Comparison of ENCODE assay signal across 12 cellular contexts in the genomic region with DNA sequence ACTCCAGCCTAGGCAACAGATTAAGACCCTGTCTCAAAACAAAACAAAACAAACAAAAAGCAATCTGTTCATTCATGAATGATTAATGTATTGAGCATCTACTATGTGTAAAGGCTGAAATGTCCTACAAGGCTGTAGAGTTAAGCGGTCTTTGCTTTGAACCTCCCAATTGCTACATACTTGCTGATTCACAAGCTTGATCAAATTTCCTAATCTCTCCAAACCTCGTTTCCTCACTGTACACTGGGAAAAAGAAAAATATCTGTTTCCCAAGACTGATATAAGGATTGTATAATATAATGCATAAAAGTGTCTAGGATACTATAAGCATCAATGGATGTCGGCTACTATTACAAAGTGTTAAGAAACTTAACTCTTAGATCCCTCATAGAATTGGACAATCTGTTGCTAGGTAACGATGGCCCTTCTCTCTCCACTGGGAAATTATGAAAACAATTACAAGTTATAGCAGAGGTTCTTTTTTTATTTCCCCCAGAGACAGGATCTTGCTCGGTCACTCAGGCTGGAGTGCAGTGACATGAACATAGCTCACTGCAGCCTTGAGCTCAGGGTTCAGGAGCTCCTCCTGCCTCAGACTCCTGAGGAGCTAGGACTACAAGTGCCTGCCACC. TPM values are rescaled to one million over a fixed set of nuclear protein-coding genes. Genes with fewer than 3 reads are reported as not detected.
DNase-seq lines count a peak whose midpoint lies in the region; ATAC-seq and TF ChIP-seq lines count a peak whose summit lies in the region.
"Had no signal": no experiment of that assay in that cellular context is flagged by ENCODE, and none has a peak within 500 bp of the region (broad histone marks: within the 10 kb centered on the region; RNA-seq: fewer than 3 reads in every experiment).

No MANE protein-coding gene starts in this region.

- H2BK12ac ChIP-seq in mesenchymal stem cell (ENCODE audit: low read length in 2 of 2) = no peak overlapping the region

- H3K23ac ChIP-seq in IMR-90 (ENCODE audit: low read depth, low read length) = no peak overlapping the region
- no peak overlapping the region for H3K23ac ChIP-seq in mesenchymal stem cell (ENCODE audit: low read length in 2 of 2)

- peak overlapping the region; percentile 59 for H3K27ac Mint-ChIP-seq in chondrocyte (ENCODE audit: unreplicated experiment)
- H3K27ac Mint-ChIP-seq: activated naive CD8-positive, alpha-beta T cell treated with anti-CD3 and anti-CD28 coated beads for 36 hours had no signal

- TF ChIP-seq RAD21 in IMR-90 (IDR thresholded peaks at IDR 0.05; ENCODE audit: low read length) = no peak

- H3K4me3 ChIP-seq in ACC112 (ENCODE audit: low read depth, low read length) (no peak overlapping the region), IMR-90 (ENCODE audit: insufficient read depth, low read depth, low read length) (no peak overlapping the region), mesenchymal stem cell (ENCODE audit: insufficient read depth in 1 of 2, low read depth in 1 of 2, low read length in 2 of 2) (no peak overlapping the region)

- H4K91ac ChIP-seq in IMR-90 (ENCODE audit: insufficient read depth, low read depth, low read length) = no peak overlapping the region
- H4K91ac ChIP-seq in mesenchymal stem cell (ENCODE audit: low read length) = no peak overlapping the region

- no peak overlapping the region for H2AK9ac ChIP-seq in IMR-90 (replicated peaks; ENCODE audit: low read depth, low read length, poor library complexity)

- no peak for TF ChIP-seq CTCF in IMR-90 (conservative IDR thresholded peaks at IDR 0.05; ENCODE audit: low read depth, low read length)
- TF ChIP-seq CTCF in chondrocyte (IDR thresholded peaks at IDR 0.05) = no peak

- peaks cover 22% of the 10 kb centered on the region for H3K4me1 Mint-ChIP-seq in chondrocyte (ENCODE audit: low read depth)

- H3K4me3 Mint-ChIP-seq in chondrocyte (ENCODE audit: unreplicated experiment) = no peak overlapping the region
- H3K4me3 Mint-ChIP-seq: activated naive CD8-positive, alpha-beta T cell treated with anti-CD3 and anti-CD28 coated beads for 36 hours had no signal

- in situ Hi-C loops in IMR-90 (cut with MboI; ENCODE audit: low sequenced_read_pairs) = no loop called here

- no peaks in the 10 kb centered on the region for H3K27me3 Mint-ChIP-seq in chondrocyte (ENCODE audit: low read depth)
- H3K27me3 Mint-ChIP-seq: activated naive CD8-positive, alpha-beta T cell treated with anti-CD3 and anti-CD28 coated beads for 36 hours; CD4-positive, alpha-beta memory T cell had no signal

- H3K18ac ChIP-seq in IMR-90 (ENCODE audit: low read depth, low read length) (no peak overlapping the region), mesenchymal stem cell (ENCODE audit: low read depth in 1 of 2, low read length in 2 of 2) (no peak overlapping the region)

- no peak overlapping the region for H2BK15ac ChIP-seq in IMR-90 (ENCODE audit: low read depth, low read length)
- no peak overlapping the region for H2BK15ac ChIP-seq in mesenchymal stem cell (ENCODE audit: low read depth, poor library complexity, severe bottlenecking)

- H3K4me2 ChIP-seq in IMR-90 (ENCODE audit: low read depth, low read length) (no peak overlapping the region), mesenchymal stem cell (ENCODE audit: low read length, poor library complexity, severe bottlenecking) (no peak overlapping the region)

- CTCF ChIA-PET in IMR-90 (lab: Yijun Ruan, JAX) = interaction anchor here (0.7 kb wide), 2 partner anchors 100 to 1681 kb away, joined by 3 to 7 read pairs; no protein-coding TSS in a partner anchor

- H3K36me3 ChIP-seq in ACC112 (ENCODE audit: insufficient read depth, low read length) (no peaks in the 10 kb centered on the region), IMR-90 (ENCODE audit: control insufficient read depth, insufficient read depth, low read length) (no peaks in the 10 kb centered on the region), mesenchymal stem cell (ENCODE audit: control insufficient read depth in 1 of 2, insufficient read depth in 2 of 2, low read depth in 1 of 2, low read length in 2 of 2) (no peaks in the 10 kb centered on the region)

- H3K9ac ChIP-seq in IMR-90 (ENCODE audit: low read depth, low read length) (no peak overlapping the region), mesenchymal stem cell (ENCODE audit: low read length) (peak overlapping the region; percentile 37)

- no peak overlapping the region for H4K8ac ChIP-seq in IMR-90 (ENCODE audit: low read depth in 2 of 2, low read length in 2 of 2)
- no peak overlapping the region for H4K8ac ChIP-seq in mesenchymal stem cell (ENCODE audit: low read length)

- no peak overlapping the region for H2BK5ac ChIP-seq in IMR-90 (ENCODE audit: low read depth, low read length, poor library complexity, severe bottlenecking)
- no peak overlapping the region for H2BK5ac ChIP-seq in mesenchymal stem cell (ENCODE audit: low read depth, low read length, poor library complexity, severe bottlenecking)

- H2AFZ ChIP-seq in ACC112 (ENCODE audit: low read length, unreplicated experiment) = no peak overlapping the region
- no peak overlapping the region for H2AFZ ChIP-seq in IMR-90 (replicated peaks; ENCODE audit: low read length, poor library complexity)
- no peak overlapping the region for H2AFZ ChIP-seq in mesenchymal stem cell (ENCODE audit: low read depth, low read length)

- no peak overlapping the region for H3K56ac ChIP-seq in IMR-90 (ENCODE audit: extremely low read depth, insufficient read depth, low read length)

- H4K5ac ChIP-seq in IMR-90 (ENCODE audit: low read depth, low read length) = no peak overlapping the region; the same call in 1 of the 2 replicates

- H3K14ac ChIP-seq in IMR-90 (replicated peaks; ENCODE audit: low read depth, low read length) (no peak overlapping the region), mesenchymal stem cell (ENCODE audit: low read length in 2 of 2) (no peak overlapping the region)

- H2AK5ac ChIP-seq in IMR-90 (ENCODE audit: low read depth, low read length) (no peak overlapping the region), mesenchymal stem cell (ENCODE audit: low read length, severe bottlenecking) (no peak overlapping the region)

- no peak overlapping the region for H3K4ac ChIP-seq in IMR-90 (ENCODE audit: low read depth, low read length)
- no peak overlapping the region for H3K4ac ChIP-seq in mesenchymal stem cell (ENCODE audit: low read depth in 1 of 2, low read length in 2 of 2)

- POLR2A ChIA-PET in IMR-90 (lab: Charles Lee; ENCODE audit: unreplicated experiment) = no interaction called here

- H3K79me2 ChIP-seq in ACC112 (ENCODE audit: control insufficient read depth, insufficient read depth, low read length, unreplicated experiment) = no peaks in the 10 kb centered on the region

- H3K9me3 Mint-ChIP-seq in chondrocyte (ENCODE audit: low read depth) = no peaks in the 10 kb centered on the region
- H3K9me3 Mint-ChIP-seq: activated naive CD8-positive, alpha-beta T cell treated with anti-CD3 and anti-CD28 coated beads for 36 hours; CD4-positive, alpha-beta memory T cell had no signal

- H3K27ac ChIP-seq in ACC112 (ENCODE audit: low read depth, low read length) = peak overlapping the region; percentile 91
- no peak overlapping the region for H3K27ac ChIP-seq in IMR-90 (ENCODE audit: insufficient read depth, low read length)
- H3K27ac ChIP-seq in mesenchymal stem cell (ENCODE audit: low read length, poor library complexity, severe bottlenecking) = no peak overlapping the region
- no peak overlapping the region for H3K27ac ChIP-seq in substantia nigra (ENCODE audit: low read depth, low read length, poor library complexity, severe bottlenecking)

- no peaks in the 10 kb centered on the region for H3K9me3 ChIP-seq in IMR-90 (ENCODE audit: control insufficient read depth, insufficient read depth, low read length)
- H3K9me3 ChIP-seq in mesenchymal stem cell (ENCODE audit: control insufficient read depth, low read length) = no peaks in the 10 kb centered on the region

- intact Hi-C loops in IMR-90 (cut with micrococcal nuclease) = no loop called here

- no peak overlapping the region for H2BK20ac ChIP-seq in IMR-90 (ENCODE audit: low read depth, low read length)

- H3K79me1 ChIP-seq in IMR-90 (ENCODE audit: low read depth in 1 of 2, low read length in 2 of 2) (no peaks in the 10 kb centered on the region), mesenchymal stem cell (replicated peaks; ENCODE audit: low read length, poor library complexity, severe bottlenecking) (no peaks in the 10 kb centered on the region)

- DNase-seq in IMR-90 = peak; percentile 65
- no peak for DNase-seq in chondrocyte (ENCODE audit: low spot score)
- peak; percentile 70 for DNase-seq in mesenchymal stem cell
- no peak for DNase-seq in substantia nigra (lab: John Stamatoyannopoulos, UW)
- DNase-seq in NAMALWA (ENCODE audit: low spot score) = no peak
- DNase-seq in NCI-H510A (lab: John Stamatoyannopoulos, UW) = no peak
- DNase-seq: activated naive CD8-positive, alpha-beta T cell treated with anti-CD3 and anti-CD28 coated beads for 36 hours; CD4-positive, alpha-beta memory T cell; hippocampal formation; NCI-H187 treated with DMSO at 0.1 percent for 48 hours had no signal

- H4K20me1 ChIP-seq in IMR-90 (ENCODE audit: insufficient read depth, low read length) = no peaks in the 10 kb centered on the region

- peaks cover 20% of the 10 kb centered on the region for H3K4me1 ChIP-seq in ACC112 (ENCODE audit: control insufficient read depth, insufficient read depth, low read length, unreplicated experiment)
- H3K4me1 ChIP-seq in IMR-90 (ENCODE audit: control insufficient read depth, insufficient read depth, low read length) = peaks cover 7% of the 10 kb centered on the region; the same call in 1 of the 2 replicates
- no peaks in the 10 kb centered on the region for H3K4me1 ChIP-seq in mesenchymal stem cell (ENCODE audit: control insufficient read depth, insufficient read depth, low read depth, low read length)

- no peak overlapping the region for H2BK120ac ChIP-seq in IMR-90 (ENCODE audit: low read depth, low read length)
- H2BK120ac ChIP-seq in mesenchymal stem cell (ENCODE audit: low read depth, low read length) = no peak overlapping the region

- ATAC-seq in IMR-90 (ENCODE audit: low read depth) (peak; percentile 58), HG03139 (IDR thresholded peaks at IDR 0.05; ENCODE audit: unreplicated experiment) (no peak)

- no peaks in the 10 kb centered on the region for H3K27me3 ChIP-seq in ACC112 (ENCODE audit: insufficient read depth, low read length)
- H3K27me3 ChIP-seq in IMR-90 (ENCODE audit: control insufficient read depth, insufficient read depth, low read length) = no peaks in the 10 kb centered on the region
- no peaks in the 10 kb centered on the region for H3K27me3 ChIP-seq in mesenchymal stem cell (ENCODE audit: control insufficient read depth in 1 of 2, insufficient read depth in 1 of 2, low read length in 2 of 2)

- peaks cover 6% of the 10 kb centered on the region; the same call in 1 of the 2 replicates for H3K9me1 ChIP-seq in IMR-90 (ENCODE audit: insufficient read depth, low read length)

- TF ChIP-seq POLR2A in IMR-90 (IDR thresholded peaks at IDR 0.05; ENCODE audit: low read depth, low read length) = no peak

- 67% methylated on average over 1 of the region's 5 CpGs; no CpG with 5 or more reads in 1 of the 2 experiments for WGBS in IMR-90 (ENCODE audit: extremely low coverage in 2 of 2, insufficient read length in 1 of 2), 2 experiments
- WGBS in mesenchymal stem cell = 97% methylated on average over 2 of the region's 5 CpGs

- no TSS peak for BruUV-seq in IMR-90 (replicated peaks; lab: Mats Ljungman, UMichigan)

- H3K36me3 Mint-ChIP-seq in chondrocyte (ENCODE audit: low read depth) = no peaks in the 10 kb centered on the region
- H3K36me3 Mint-ChIP-seq: activated naive CD8-positive, alpha-beta T cell treated with anti-CD3 and anti-CD28 coated beads for 36 hours; CD4-positive, alpha-beta memory T cell had no signal

- dilution Hi-C loops in IMR-90 (cut with HindIII; ENCODE audit: low sequenced_read_pairs, unreplicated experiment) = no loop called here

RNA-seq across cellular contexts. Expression of gene RILPL2, which starts 8.0 kb away (rescaled TPM):
- total RNA-seq in IMR-90 (2012; rRNA removed) (1.8 and 2.2 TPM in 2 replicates), chondrocyte (3.1 to 4.2 TPM (median 3.8 TPM) in 3 replicates)
- polyA plus RNA-seq in IMR-90 (2012; rRNA removed) = 2.1 and 2.2 TPM in 2 replicates
- polyA plus RNA-seq in IMR-90 (2012; cell fraction: cytosol; rRNA removed) = 2.0 TPM in 2 replicates
- polyA plus RNA-seq in IMR-90 (2012; cell fraction: nucleus; rRNA removed; ENCODE audit: low replicate concordance) = 0.61 and 0.91 TPM in 2 replicates
- polyA plus RNA-seq in mesenchymal stem cell (2013, experiment 1 of 2) = 5.2 TPM
- 5.5 TPM for polyA plus RNA-seq in mesenchymal stem cell (2013, experiment 2 of 2)

RNA-seq across cellular contexts. Expression of gene SNRNP35, which starts 13.4 kb away (rescaled TPM):
- total RNA-seq in IMR-90 (2012; rRNA removed) = 4.7 and 10.6 TPM in 2 replicates
- polyA plus RNA-seq in IMR-90 (2012; rRNA removed) = 14.1 and 15.4 TPM in 2 replicates
- polyA plus RNA-seq in IMR-90 (2012; cell fraction: cytosol; rRNA removed) = 4.0 and 5.3 TPM in 2 replicates
- 5.5 and 17.8 TPM in 2 replicates for polyA plus RNA-seq in IMR-90 (2012; cell fraction: nucleus; rRNA removed; ENCODE audit: low replicate concordance)
- total RNA-seq in chondrocyte = 8.2 to 19.3 TPM (median 9.2 TPM) in 3 replicates
- polyA plus RNA-seq in mesenchymal stem cell (2013, experiment 1 of 2) = 12.3 TPM
- polyA plus RNA-seq in mesenchymal stem cell (2013, experiment 2 of 2) = 11.3 TPM

Comparison
In these comparisons a context has a peak if more than half of its experiments do, and no peak if none do; other contexts are left out.
1. DNase-seq: peak in IMR-90 (single experiment) and mesenchymal stem cell (single experiment); none in chondrocyte (single experiment), substantia nigra (0 of 49), NAMALWA (single experiment) and NCI-H510A (single experiment).